9 cellular contexts compared by ENCODE assay signal in the genomic region with DNA sequence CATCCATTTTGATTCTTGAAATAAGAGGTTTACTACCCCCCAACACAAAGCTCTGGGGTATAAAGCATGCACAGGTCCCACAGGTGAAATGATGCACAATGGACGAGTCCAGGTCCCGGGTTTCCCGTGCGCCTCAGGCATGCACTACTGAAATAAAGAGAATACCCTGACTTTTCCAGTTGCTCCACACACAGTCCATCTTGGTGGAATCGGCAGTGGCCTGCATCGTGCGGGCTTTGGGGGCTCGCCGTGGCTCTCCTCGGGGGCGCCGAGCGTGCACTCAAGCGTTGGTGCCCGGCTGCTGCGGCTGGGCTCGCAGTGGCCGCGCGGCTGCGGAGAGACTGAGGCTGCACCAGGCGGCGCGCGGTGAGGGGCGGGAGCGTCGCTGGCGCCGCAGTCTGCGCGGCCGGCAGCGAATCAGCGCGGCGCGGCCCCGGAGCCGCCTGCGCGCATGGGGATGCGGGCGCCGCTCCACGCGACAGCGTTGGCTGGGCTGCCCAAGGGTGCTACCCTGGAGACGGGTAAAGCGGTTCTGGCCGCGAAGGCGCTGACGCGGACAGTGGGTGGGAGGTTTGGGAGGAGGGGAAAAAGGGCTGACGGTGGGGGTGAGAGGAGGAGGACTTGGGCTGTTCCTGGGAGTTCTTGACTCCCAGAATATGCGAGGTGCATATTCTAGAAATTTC. TPM values are rescaled to one million over a fixed set of nuclear protein-coding genes. Genes with fewer than 3 reads are reported as not detected.
DNase-seq lines count a peak whose midpoint lies in the region; ATAC-seq and TF ChIP-seq lines count a peak whose summit lies in the region.
"Had no signal": no experiment of that assay in that cellular context is flagged by ENCODE, and none has a peak within 500 bp of the region (broad histone marks: within the 10 kb centered on the region; RNA-seq: fewer than 3 reads in every experiment).

No MANE protein-coding gene starts in this region.

- DNase-seq in GM03348 (ENCODE audit: low spot score) (peak; percentile 48), NCI-H345 (lab: John Stamatoyannopoulos, UW) (peak; percentile 68), dermis blood vessel endothelial cell (peak; percentile 13), neural crest cell (ENCODE audit: low read depth, low spot score) (peak; percentile 25), lower leg skin (ENCODE audit: low spot score in 2 of 2) (no peak), NCI-H82 (lab: John Stamatoyannopoulos, UW) (no peak), immature natural killer cell (no peak)

- H3K9me3 Mint-ChIP-seq in neural crest cell, result peaks cover 8% of the 10 kb centered on the region
- peaks cover 0 to 2% (median 0%) of the 10 kb centered on the region in 6 donors for H3K9me3 Mint-ChIP-seq in immature natural killer cell
- H3K9me3 Mint-ChIP-seq: central memory CD8-positive, alpha-beta T cell had no signal

- H3K4me3 Mint-ChIP-seq in neural crest cell (peak overlapping the region; percentile 85), immature natural killer cell (no peak overlapping the region)
- H3K4me3 Mint-ChIP-seq: central memory CD8-positive, alpha-beta T cell had no signal

- 3% methylated on average over 39 to 57 of the region's 57 CpGs for WGBS in lower leg skin, 2 donors

- intact Hi-C loops in lower leg skin (cut with DNase I; ENCODE audit: low total_unique reads), result no loop called here

- H3K27me3 Mint-ChIP-seq in neural crest cell (ENCODE audit: low read depth), result peaks cover 70% of the 10 kb centered on the region
- peaks cover 1 to 18% (median 9%) of the 10 kb centered on the region in 3 donors for H3K27me3 Mint-ChIP-seq in immature natural killer cell (ENCODE audit: low read depth in 3 of 3)

- no peak for ATAC-seq in HG03439 (IDR thresholded peaks at IDR 0.05; ENCODE audit: unreplicated experiment)

- H3K36me3 Mint-ChIP-seq in neural crest cell (ENCODE audit: low read depth), result peaks cover 3% of the 10 kb centered on the region
- H3K36me3 Mint-ChIP-seq in immature natural killer cell, result no peaks in the 10 kb centered on the region

- TF ChIP-seq CTCF in neural crest cell (conservative IDR thresholded peaks at IDR 0.05), result peak; percentile 15
- no peak for TF ChIP-seq CTCF in lower leg skin (IDR thresholded peaks at IDR 0.05)

- no peak overlapping the region for H3K4me3 ChIP-seq in lower leg skin (ENCODE audit: low read depth, poor library complexity, severe bottlenecking)

- TF ChIP-seq POLR2A in lower leg skin (IDR thresholded peaks at IDR 0.05), result no peak

- H3K27ac Mint-ChIP-seq in neural crest cell (ENCODE audit: unreplicated experiment), result no peak overlapping the region
- H3K27ac Mint-ChIP-seq in immature natural killer cell, result no peak overlapping the region

- H3K4me1 Mint-ChIP-seq in neural crest cell, result peaks cover 7% of the 10 kb centered on the region
- H3K4me1 Mint-ChIP-seq in immature natural killer cell, result no peaks in the 10 kb centered on the region
- H3K4me1 Mint-ChIP-seq: central memory CD8-positive, alpha-beta T cell had no signal

RNA-seq across cellular contexts. Expression of gene CCDC175, which starts 53.8 kb away (rescaled TPM):
- not detected in 2 replicates for total RNA-seq in dermis blood vessel endothelial cell
- total RNA-seq in neural crest cell, result 0.19 and 0.25 TPM in 2 replicates
- not detected for total RNA-seq in lower leg skin
- polyA plus RNA-seq in immature natural killer cell, result not detected

Comparison
In these comparisons a context has a peak if more than half of its experiments do, and no peak if none do; other contexts are left out.
1. DNase-seq: peak in GM03348 (single experiment), NCI-H345 (single experiment), dermis blood vessel endothelial cell (single experiment) and neural crest cell (single experiment); none in lower leg skin (0 of 2), NCI-H82 (single experiment) and immature natural killer cell (0 of 3).